Comparison of ENCODE assay signal across 8 cellular contexts in the genomic region with DNA sequence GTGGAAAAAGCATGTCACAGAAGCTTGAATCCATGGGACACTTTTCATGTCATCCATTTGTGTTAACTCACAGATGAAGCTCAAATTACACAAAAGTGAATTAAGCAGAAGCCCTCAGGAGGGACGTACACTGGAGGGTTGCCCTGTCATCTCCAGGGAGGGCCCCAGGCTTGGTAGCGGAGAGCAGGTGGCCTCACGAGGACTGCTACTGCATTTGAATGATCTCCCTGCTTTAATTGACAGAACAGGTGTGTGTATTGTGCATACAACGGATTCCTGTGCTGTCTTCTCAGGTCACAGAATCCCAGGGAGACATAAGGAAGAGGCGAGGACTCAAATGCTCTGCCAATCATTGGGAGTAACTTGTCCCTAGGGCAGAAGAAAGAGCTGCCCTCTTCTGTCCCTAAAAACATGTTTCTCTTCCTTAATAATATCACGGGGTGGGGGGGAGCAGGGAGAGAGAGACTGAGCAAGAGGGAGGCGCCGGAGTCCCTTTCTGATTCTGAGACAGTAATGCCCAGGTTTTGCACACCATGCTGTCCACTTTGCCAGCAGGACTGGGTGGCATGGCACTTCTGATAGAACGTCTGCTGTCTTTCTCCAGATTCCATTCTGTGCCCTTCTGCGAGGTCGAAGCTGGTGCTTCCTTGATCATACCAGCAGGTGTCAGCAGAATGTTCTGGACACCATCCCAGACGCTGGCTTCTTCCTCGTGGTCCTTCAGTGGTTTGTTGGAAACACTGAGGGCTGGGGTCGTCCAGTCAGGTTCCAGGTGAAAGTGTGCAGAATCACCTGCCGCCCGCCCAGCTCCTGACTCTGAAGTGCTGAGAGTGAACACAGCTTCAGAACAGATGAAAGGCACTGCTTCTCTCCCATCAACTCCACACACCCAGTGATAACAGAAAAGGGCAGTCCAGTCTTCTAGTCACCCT. TPM values are rescaled to one million over a fixed set of nuclear protein-coding genes. Genes with fewer than 3 reads are reported as not detected.
DNase-seq lines count a peak whose midpoint lies in the region; ATAC-seq and TF ChIP-seq lines count a peak whose summit lies in the region.

No MANE protein-coding gene starts in this region.

- H3K27ac ChIP-seq in heart right ventricle, result no peak overlapping the region

- H3K4me3 ChIP-seq in heart right ventricle, result no peak overlapping the region

- intact Hi-C loops in heart right ventricle (cut with DNase I), result loop anchor here (1.0 to 10.0 kb wide), 8 partner anchors 52 to 169 kb away; no protein-coding TSS in a partner anchor

- peak; percentile 48 to 80 (median 71) for TF ChIP-seq CTCF in heart right ventricle (IDR thresholded peaks at IDR 0.05)

- peak; percentile 69 to 89 (median 77) for ATAC-seq in heart right ventricle

- H3K9me3 ChIP-seq in heart right ventricle, result no peaks in the 10 kb centered on the region

- 20 to 27% methylated on average over 16 of the region's 16 CpGs for WGBS in heart right ventricle, 2 donors

- peaks cover 0 to 55% (median 41%) of the 10 kb centered on the region in 7 donors for H3K27me3 ChIP-seq in heart right ventricle

- H3K36me3 ChIP-seq in heart right ventricle, result no peaks in the 10 kb centered on the region

- DNase-seq in NCI-H748 (lab: John Stamatoyannopoulos, UW; ENCODE audit: unreplicated experiment) (peak; percentile 50), NCI-H748 treated with DMSO at 0.1 percent for 48 hours (lab: John Stamatoyannopoulos, UW) (no peak), HS-5 (ENCODE audit: low read depth) (peak; percentile 13), RPMI7951 (ENCODE audit: low read depth) (peak; percentile 37), amniotic epithelial cell (ENCODE audit: low read depth) (peak; percentile 40), heart right ventricle (peak in 1 of 2 donors; percentile 40), pulmonary artery endothelial cell (ENCODE audit: low read depth, low spot score) (peak; percentile 13), GDM1 (lab: John Stamatoyannopoulos, UW) (no peak)

- H3K4me1 ChIP-seq in heart right ventricle, result peaks cover 0 to 22% (median 0%) of the 10 kb centered on the region in 9 donors

RNA-seq across cellular contexts. Expression of gene RASGEF1A, which starts 26.1 kb away (rescaled TPM):
- not detected in 2 replicates for total RNA-seq in RPMI7951 (2014; rRNA removed; shearing (Covaris generic))
- 1 to 10 TPM in 7 of 10 donors, under 1 TPM in 3; 0.63 to 2.4 (median 1.4) TPM for total RNA-seq in heart right ventricle
- polyA plus RNA-seq in heart right ventricle, result under 1 TPM; 0.16 to 0.44 TPM
- 0.42 and 0.53 TPM in 2 replicates for total RNA-seq in pulmonary artery endothelial cell

Comparison
In these comparisons a context has a peak if more than half of its experiments do, and no peak if none do; other contexts are left out.
1. DNase-seq: peak in NCI-H748 (single experiment), HS-5 (single experiment), RPMI7951 (single experiment), amniotic epithelial cell (single experiment) and pulmonary artery endothelial cell (single experiment); none in NCI-H748 treated with DMSO at 0.1 percent for 48 hours (single experiment) and GDM1 (single experiment).